Comparison of ENCODE assay signal across 20 cellular contexts in genomic region chr7:127888411-127888810, GRCh38.
DNase-seq lines count a peak whose midpoint lies in the region; ATAC-seq and TF ChIP-seq lines count a peak whose summit lies in the region.
"Had no signal": no experiment of that assay in that cellular context is flagged by ENCODE, and none has a peak within 500 bp of the region (broad histone marks: within the 10 kb centered on the region; RNA-seq: fewer than 3 reads in every experiment).

No MANE protein-coding gene starts in this region.

- no peaks in the 10 kb centered on the region; a peak in 1 of 5 replicates for H3K9me3 Mint-ChIP-seq in H9
- H3K9me3 Mint-ChIP-seq in naive thymus-derived CD4-positive, alpha-beta T cell = no peaks in the 10 kb centered on the region
- H3K9me3 Mint-ChIP-seq: CD4-positive, alpha-beta T cell; IgD-negative memory B cell had no signal

- H4K5ac ChIP-seq in H9 (ENCODE audit: insufficient read length, low read depth, low read length) = no peak overlapping the region

- H2BK120ac ChIP-seq in H9 (ENCODE audit: low read depth, low read length, poor library complexity, severe bottlenecking) = no peak overlapping the region

- H3K4me1 ChIP-seq in cardiac muscle cell (ENCODE audit: low read depth) (peaks cover 87% of the 10 kb centered on the region), spleen (peaks cover 0 to 36% (median 13%) of the 10 kb centered on the region in 6 donors), H9 (ENCODE audit: insufficient read depth, low read length) (peaks cover 3% of the 10 kb centered on the region; the same call in 1 of the 2 replicates)
- H3K4me1 ChIP-seq in naive thymus-derived CD4-positive, alpha-beta T cell (ENCODE audit: control insufficient read depth in 2 of 2, insufficient read depth in 2 of 2, low read length in 2 of 2) = no peaks in the 10 kb centered on the region

- ATAC-seq in Right ventricle myocardium inferior (no peak), GM21723 (IDR thresholded peaks at IDR 0.05; ENCODE audit: unreplicated experiment) (no peak)
- no peak for ATAC-seq in naive thymus-derived CD4-positive, alpha-beta T cell
- ATAC-seq: GM12878 had no signal

- H3K4me2 ChIP-seq in H9 (ENCODE audit: insufficient read depth, insufficient read length, low read length) = no peak overlapping the region

- H3K27ac ChIP-seq in cardiac muscle cell (peak overlapping the region; percentile 86), dorsolateral prefrontal cortex (peak overlapping the region in 47 of 59 donors; percentile 1 to 87 (median 69)), spleen (peak overlapping the region in 6 of 8 donors; percentile 53 to 77 (median 68)), H9 (ENCODE audit: insufficient read length, low read depth, low read length) (no peak overlapping the region)
- no peak overlapping the region for H3K27ac ChIP-seq in naive thymus-derived CD4-positive, alpha-beta T cell (ENCODE audit: low read depth, low read length)
- H3K27ac ChIP-seq: GM23248 had no signal

- no peak overlapping the region for H3K14ac ChIP-seq in H9 (ENCODE audit: insufficient read depth, low read length)

- H3K9ac ChIP-seq in H9 (ENCODE audit: extremely low read depth, insufficient read length, low read length) = no peak overlapping the region
- H3K9ac ChIP-seq: GM23248 had no signal

- intact Hi-C loops in Right ventricle myocardium inferior (cut with DNase I) = no loop called here
- intact Hi-C loops in dorsolateral prefrontal cortex (cut with DNase I) = loop anchor here in 1 of 2 donors (5.0 to 10.0 kb wide), 2 partner anchors 49 to 164 kb away; no protein-coding TSS in a partner anchor
- intact Hi-C loops in spleen (cut with DNase I; ENCODE audit: low total_unique reads) = no loop called here
- intact Hi-C loops in naive thymus-derived CD4-positive, alpha-beta T cell (cut with micrococcal nuclease) = no loop called here

- TF ChIP-seq CTCF in cardiac muscle cell (IDR thresholded peaks at IDR 0.05; ENCODE audit: low read depth, low read length) = no peak
- TF ChIP-seq CTCF in dorsolateral prefrontal cortex (IDR thresholded peaks at IDR 0.05 in 54 of 56, conservative IDR thresholded peaks at IDR 0.05 in 2 of 56; ENCODE audit: low read depth in 1 of 56, partially characterized antibody in 56 of 56) = no peak
- TF ChIP-seq CTCF in spleen (IDR thresholded peaks at IDR 0.05 in 8 of 11, conservative IDR thresholded peaks at IDR 0.05 in 3 of 11) = no peak
- TF ChIP-seq CTCF in H9 (conservative IDR thresholded peaks at IDR 0.05) = no peak

- H4K20me1 ChIP-seq in H9 (ENCODE audit: control insufficient read depth, insufficient read depth, insufficient read length) = no peaks in the 10 kb centered on the region

- no peaks in the 10 kb centered on the region for H3K23me2 ChIP-seq in H9 (ENCODE audit: insufficient read length, low read depth, low read length, poor library complexity, severe bottlenecking)

- H3K18ac ChIP-seq in H9 (ENCODE audit: insufficient read length, low read depth, low read length) = no peak overlapping the region

- H3K4me3 Mint-ChIP-seq in H9 = no peak overlapping the region
- no peak overlapping the region for H3K4me3 Mint-ChIP-seq in naive thymus-derived CD4-positive, alpha-beta T cell
- H3K4me3 Mint-ChIP-seq: CD4-positive, alpha-beta T cell; IgD-negative memory B cell had no signal

- H4K8ac ChIP-seq in H9 (replicated peaks; ENCODE audit: insufficient read length, low read depth, low read length) = no peak overlapping the region

- POLR2A ChIA-PET in naive thymus-derived CD4-positive, alpha-beta T cell (lab: Charles Lee) = no interaction called here

- no peaks in the 10 kb centered on the region; the same call in 1 of the 2 replicates for H3K79me2 ChIP-seq in H9 (ENCODE audit: insufficient read depth, low read length)

- H3K27me3 ChIP-seq in cardiac muscle cell = no peaks in the 10 kb centered on the region
- H3K27me3 ChIP-seq in dorsolateral prefrontal cortex = no peaks in the 10 kb centered on the region
- no peaks in the 10 kb centered on the region for H3K27me3 ChIP-seq in spleen (replicated peaks in 1 of 7)
- no peaks in the 10 kb centered on the region; the same call in 1 of the 2 replicates for H3K27me3 ChIP-seq in H9 (ENCODE audit: insufficient read depth, low read length)
- H3K27me3 ChIP-seq in naive thymus-derived CD4-positive, alpha-beta T cell (ENCODE audit: control insufficient read depth in 2 of 2, insufficient read depth in 2 of 2, low read length in 2 of 2) = no peaks in the 10 kb centered on the region
- H3K27me3 ChIP-seq: BE2C, MG63 had no signal

- 38 to 84% (median 63%) methylated on average over 1 of the region's 1 CpG for WGBS in spleen, 5 donors
- WGBS in H9 (ENCODE audit: extremely low coverage, insufficient read length, low lambda C conversion rate) = no CpG with 5 or more reads among the region's 1 CpG

- no peak overlapping the region for H3K56ac ChIP-seq in H9 (ENCODE audit: insufficient read length, low read depth, low read length)

- DNase-seq in cardiac muscle cell (ENCODE audit: low read depth in 1 of 2, low spot score in 1 of 2) (peak in 1 of 2 donors; percentile 71), Right ventricle myocardium inferior (ENCODE audit: missing footprints) (no peak), RKO (ENCODE audit: low spot score) (peak; percentile 27), dorsolateral prefrontal cortex (no peak), spleen (no peak), H9 (no peak)
- DNase-seq in naive thymus-derived CD4-positive, alpha-beta T cell = no peak
- DNase-seq: 8988T; BE2C; Caco-2; CD4-positive, alpha-beta T cell; GM23248; Kasumi-1; MG63; NCI-H1092 treated with DMSO at 0.1 percent for 48 hours; NCI-H446; SHP77 treated with DMSO at 0.1 percent for 48 hours had no signal

- H3T11ph ChIP-seq in H9 (ENCODE audit: low read length) = no peak overlapping the region

- H2AK5ac ChIP-seq in H9 (ENCODE audit: insufficient read length, low read length) = no peak overlapping the region

- CTCF ChIA-PET in naive thymus-derived CD4-positive, alpha-beta T cell (lab: Charles Lee) = no interaction called here

- H3K4me3 ChIP-seq in cardiac muscle cell (no peak overlapping the region), dorsolateral prefrontal cortex (no peak overlapping the region), spleen (no peak overlapping the region)
- no peak overlapping the region for H3K4me3 ChIP-seq in naive thymus-derived CD4-positive, alpha-beta T cell (ENCODE audit: low read length)
- H3K4me3 ChIP-seq: GM12878, GM23248, MG63 had no signal

- no peak overlapping the region for H2BK12ac ChIP-seq in H9 (ENCODE audit: insufficient read length, low read depth, low read length)

- no peak overlapping the region for H4K91ac ChIP-seq in H9 (ENCODE audit: insufficient read length, low read depth, low read length)

- H3K79me1 ChIP-seq in H9 (ENCODE audit: insufficient read depth, low read depth, low read length, poor library complexity, severe bottlenecking) = no peaks in the 10 kb centered on the region

- no peak overlapping the region for H2AFZ ChIP-seq in H9 (ENCODE audit: low read length)
- H2AFZ ChIP-seq: GM23248 had no signal

- no peak overlapping the region for H3K23ac ChIP-seq in H9 (ENCODE audit: insufficient read length, low read depth, low read length)

- H3K9me3 ChIP-seq in cardiac muscle cell (ENCODE audit: low read depth) = no peaks in the 10 kb centered on the region
- no peaks in the 10 kb centered on the region for H3K9me3 ChIP-seq in spleen
- no peaks in the 10 kb centered on the region for H3K9me3 ChIP-seq in H9 (ENCODE audit: control insufficient read depth, low read depth, low read length)
- no peaks in the 10 kb centered on the region for H3K9me3 ChIP-seq in naive thymus-derived CD4-positive, alpha-beta T cell (ENCODE audit: control insufficient read depth in 2 of 3, low read length in 3 of 3)
- H3K9me3 ChIP-seq: BE2C, Caco-2, MG63 had no signal

- no peak overlapping the region for H3K4ac ChIP-seq in H9 (ENCODE audit: low read depth, low read length)

- TF ChIP-seq POLR2A in spleen (IDR thresholded peaks at IDR 0.05) = no peak

- no peaks in the 10 kb centered on the region for H3K36me3 ChIP-seq in cardiac muscle cell
- H3K36me3 ChIP-seq in spleen = peaks cover 0 to 52% (median 15%) of the 10 kb centered on the region in 6 donors
- H3K36me3 ChIP-seq in naive thymus-derived CD4-positive, alpha-beta T cell (ENCODE audit: control insufficient read depth in 2 of 3, insufficient read depth in 3 of 3, low read length in 3 of 3) = peaks cover 0 to 22% (median 6%) of the 10 kb centered on the region in 3 experiments

- no peak overlapping the region for H2BK20ac ChIP-seq in H9 (ENCODE audit: low read depth, low read length, poor library complexity, severe bottlenecking)

- no peak overlapping the region for H3K27ac Mint-ChIP-seq in H9
- no peak overlapping the region for H3K27ac Mint-ChIP-seq in naive thymus-derived CD4-positive, alpha-beta T cell
- H3K27ac Mint-ChIP-seq: CD4-positive, alpha-beta T cell; IgD-negative memory B cell had no signal

- no peak overlapping the region for H2BK5ac ChIP-seq in H9 (ENCODE audit: insufficient read length, low read length)

- peaks cover 21 to 38% (median 27%) of the 10 kb centered on the region in 3 experiments for H3K36me3 Mint-ChIP-seq in H9 (ENCODE audit: insufficient read depth in 1 of 3, low read depth in 3 of 3)
- peaks cover 16 to 63% (median 56%) of the 10 kb centered on the region in 5 donors for H3K36me3 Mint-ChIP-seq in naive thymus-derived CD4-positive, alpha-beta T cell

- peaks cover 35 to 36% of the 10 kb centered on the region in 2 experiments for H3K4me1 Mint-ChIP-seq in H9
- peaks cover 0 to 12% (median 4%) of the 10 kb centered on the region in 7 donors for H3K4me1 Mint-ChIP-seq in naive thymus-derived CD4-positive, alpha-beta T cell

- no peaks in the 10 kb centered on the region for H3K27me3 Mint-ChIP-seq in H9 (ENCODE audit: low read depth)
- no peaks in the 10 kb centered on the region for H3K27me3 Mint-ChIP-seq in naive thymus-derived CD4-positive, alpha-beta T cell
- H3K27me3 Mint-ChIP-seq: CD4-positive, alpha-beta T cell; IgD-negative memory B cell had no signal

- no peak overlapping the region for H2BK15ac ChIP-seq in H9 (ENCODE audit: low read depth, low read length)

Comparison
In these comparisons a context has a peak if more than half of its experiments do, and no peak if none do; other contexts are left out.
1. H3K27ac ChIP-seq: peak in cardiac muscle cell (single experiment), dorsolateral prefrontal cortex (47 of 59) and spleen (6 of 8); none in H9 (single experiment) and naive thymus-derived CD4-positive, alpha-beta T cell (single experiment).